ENCODE assay signal across 25 cellular contexts in genomic region chr10:1203216-1203615, GRCh38.
DNase-seq lines count a peak whose midpoint lies in the region; ATAC-seq, FAIRE-seq and TF ChIP-seq lines count a peak whose summit lies in the region.
"Had no signal": no experiment of that assay in that cellular context is flagged by ENCODE, and none has a peak within 500 bp of the region (broad histone marks: within the 10 kb centered on the region; RNA-seq: fewer than 3 reads in every experiment).

No MANE protein-coding gene starts in this region.

- no peak overlapping the region for H3K4me3 ChIP-seq in neuronal stem cell (ENCODE audit: low read length in 2 of 2)
- H3K4me3 ChIP-seq: A549, GM12878, MG63 had no signal

- no peaks in the 10 kb centered on the region for H3K9me3 ChIP-seq in neuronal stem cell (replicated peaks in 1 of 2; ENCODE audit: control insufficient read depth in 2 of 2, insufficient read depth in 1 of 2, low read depth in 1 of 2, low read length in 2 of 2)
- H3K9me3 ChIP-seq: A549, MG63 had no signal

- peak overlapping the region; percentile 28 for H3K18ac ChIP-seq in neuronal stem cell (ENCODE audit: low read length)

- no peak for FAIRE-seq in H54 (lab: Jason Lieb, UNC)
- FAIRE-seq: A549, GM12878, H1, HTR-8/SVneo, RCC 7860 had no signal

- no peaks in the 10 kb centered on the region for H3K36me3 Mint-ChIP-seq in activated T-cell treated with anti-CD3 and anti-CD28 coated beads, Interleukin-2, amount 50 U/mL, for 24 hours (ENCODE audit: low read depth)
- H3K36me3 Mint-ChIP-seq in activated T-cell treated with anti-CD3 and anti-CD28 coated beads, Interleukin-2, amount 50 U/mL, for 4 hours (ENCODE audit: insufficient read depth): no peaks in the 10 kb centered on the region
- H3K36me3 Mint-ChIP-seq in type B pancreatic cell: no peaks in the 10 kb centered on the region
- H3K36me3 Mint-ChIP-seq: IgD-negative memory B cell had no signal

- no peak for TF ChIP-seq POLR2A in H54 (IDR thresholded peaks at IDR 0.05; ENCODE audit: low read depth, low read length)

- no peaks in the 10 kb centered on the region for H3K27me3 Mint-ChIP-seq in activated T-cell treated with anti-CD3 and anti-CD28 coated beads, Interleukin-2, amount 50 U/mL, for 24 hours
- no peaks in the 10 kb centered on the region for H3K27me3 Mint-ChIP-seq in activated T-cell treated with anti-CD3 and anti-CD28 coated beads, Interleukin-2, amount 50 U/mL, for 4 hours (ENCODE audit: low read depth)
- H3K27me3 Mint-ChIP-seq in type B pancreatic cell: no peaks in the 10 kb centered on the region
- H3K27me3 Mint-ChIP-seq: CD4-positive, alpha-beta T cell had no signal

- H3K27ac ChIP-seq in cingulate gyrus (ENCODE audit: low read depth, low read length): peak overlapping the region; percentile 100
- H3K27ac ChIP-seq in neuronal stem cell (replicated peaks; ENCODE audit: low read length): no peak overlapping the region
- H3K27ac ChIP-seq: A549 had no signal

- no peaks in the 10 kb centered on the region for H3K9me3 Mint-ChIP-seq in activated T-cell treated with anti-CD3 and anti-CD28 coated beads, Interleukin-2, amount 50 U/mL, for 24 hours
- H3K9me3 Mint-ChIP-seq in activated T-cell treated with anti-CD3 and anti-CD28 coated beads, Interleukin-2, amount 50 U/mL, for 4 hours: no peaks in the 10 kb centered on the region
- no peaks in the 10 kb centered on the region for H3K9me3 Mint-ChIP-seq in type B pancreatic cell
- H3K9me3 Mint-ChIP-seq: CD4-positive, alpha-beta T cell; IgD-negative memory B cell had no signal

- peak overlapping the region; percentile 43 for H2BK15ac ChIP-seq in neuronal stem cell (ENCODE audit: low read length)

- H2AK5ac ChIP-seq in neuronal stem cell (ENCODE audit: low read depth, low read length): peak overlapping the region; percentile 68

- no peak overlapping the region for H4K8ac ChIP-seq in neuronal stem cell (ENCODE audit: low read depth, low read length)

- no peak overlapping the region for H4K91ac ChIP-seq in neuronal stem cell (ENCODE audit: low read depth, low read length, poor library complexity)

- no peak overlapping the region for H3K23ac ChIP-seq in neuronal stem cell (ENCODE audit: low read depth, low read length, poor library complexity)

- H2BK12ac ChIP-seq in neuronal stem cell (ENCODE audit: low read length): no peak overlapping the region

- no peaks in the 10 kb centered on the region for H3K36me3 ChIP-seq in neuronal stem cell (replicated peaks in 1 of 2; ENCODE audit: control insufficient read depth in 2 of 2, insufficient read depth in 2 of 2, low read length in 2 of 2)
- H3K36me3 ChIP-seq: MG63 had no signal

- ATAC-seq in activated T-cell treated with anti-CD3 and anti-CD28 coated beads, Interleukin-2, amount 50 U/mL, for 4 hours: no peak
- ATAC-seq in GM18861 (IDR thresholded peaks at IDR 0.05; ENCODE audit: unreplicated experiment): no peak
- no peak for ATAC-seq in HG02973 (IDR thresholded peaks at IDR 0.05; ENCODE audit: unreplicated experiment)
- ATAC-seq: A549, GM12878 had no signal

- no peak for TF ChIP-seq CTCF in type B pancreatic cell (conservative IDR thresholded peaks at IDR 0.05)

- H3K4me1 Mint-ChIP-seq in activated T-cell treated with anti-CD3 and anti-CD28 coated beads, Interleukin-2, amount 50 U/mL, for 24 hours (ENCODE audit: low read depth): no peaks in the 10 kb centered on the region
- no peaks in the 10 kb centered on the region for H3K4me1 Mint-ChIP-seq in activated T-cell treated with anti-CD3 and anti-CD28 coated beads, Interleukin-2, amount 50 U/mL, for 4 hours (ENCODE audit: low read depth)
- H3K4me1 Mint-ChIP-seq in type B pancreatic cell (ENCODE audit: unreplicated experiment): peaks cover 5% of the 10 kb centered on the region
- H3K4me1 Mint-ChIP-seq: IgD-negative memory B cell had no signal

- H2BK5ac ChIP-seq in neuronal stem cell (ENCODE audit: low read length): peak overlapping the region; percentile 48

- H3K4ac ChIP-seq in neuronal stem cell (ENCODE audit: low read length): no peak overlapping the region

- H3K4me3 Mint-ChIP-seq in activated T-cell treated with anti-CD3 and anti-CD28 coated beads, Interleukin-2, amount 50 U/mL, for 24 hours: no peak overlapping the region
- H3K4me3 Mint-ChIP-seq in activated T-cell treated with anti-CD3 and anti-CD28 coated beads, Interleukin-2, amount 50 U/mL, for 4 hours: no peak overlapping the region
- H3K4me3 Mint-ChIP-seq in type B pancreatic cell: no peak overlapping the region
- H3K4me3 Mint-ChIP-seq: CD4-positive, alpha-beta T cell; IgD-negative memory B cell had no signal

- H3K27ac Mint-ChIP-seq in activated T-cell treated with anti-CD3 and anti-CD28 coated beads, Interleukin-2, amount 50 U/mL, for 24 hours: no peak overlapping the region
- H3K27ac Mint-ChIP-seq in type B pancreatic cell: no peak overlapping the region
- H3K27ac Mint-ChIP-seq: CD4-positive, alpha-beta T cell; IgD-negative memory B cell had no signal

- H3K4me2 ChIP-seq in neuronal stem cell (ENCODE audit: insufficient read depth, low read length, poor library complexity, severe bottlenecking): no peak overlapping the region
- H3K4me2 ChIP-seq: A549 had no signal

- no peak overlapping the region for H2BK120ac ChIP-seq in neuronal stem cell (ENCODE audit: low read depth, low read length)

- no CpG with 5 or more reads among the region's 13 CpGs for WGBS in neuronal stem cell (ENCODE audit: extremely low coverage in 2 of 2, insufficient read length in 2 of 2, insufficient replicate concordance in 1 of 2), 2 donors

- no peak overlapping the region for H2AFZ ChIP-seq in neuronal stem cell (ENCODE audit: low read length)

- peaks cover 0 to 10% of the 10 kb centered on the region in 2 donors for H3K4me1 ChIP-seq in neuronal stem cell (ENCODE audit: control insufficient read depth in 2 of 2, insufficient read depth in 1 of 2, low read depth in 1 of 2, low read length in 2 of 2)
- H3K4me1 ChIP-seq: A549 had no signal

- peaks cover 0 to 14% (median 0%) of the 10 kb centered on the region in 3 experiments for H3K27me3 ChIP-seq in neuronal stem cell (ENCODE audit: control insufficient read depth in 3 of 3, insufficient read depth in 3 of 3, low read depth in 1 of 3, low read length in 3 of 3)

- H3K79me1 ChIP-seq in neuronal stem cell (ENCODE audit: low read depth, low read length): no peaks in the 10 kb centered on the region

- peak; percentile 11 for DNase-seq in activated T-cell treated with anti-CD3 and anti-CD28 coated beads, Interleukin-2, amount 50 U/mL, for 24 hours
- DNase-seq in activated T-cell treated with anti-CD3 and anti-CD28 coated beads, Interleukin-2, amount 50 U/mL, for 4 hours: no peak
- DNase-seq in neuronal stem cell (ENCODE audit: low spot score): no peak
- peak; percentile 52 for DNase-seq in type B pancreatic cell (ENCODE audit: extremely low spot score, unreplicated experiment)
- no peak for DNase-seq in H54 (ENCODE audit: insufficient read length, low spot score)
- DNase-seq: CD4-positive, alpha-beta T cell; DMS153; EL; Kasumi-1; MG63; NCI-H1048; NCI-H1436; NCI-H2081 treated with DMSO at 0.1 percent for 48 hours; NCI-H748 treated with DMSO at 0.1 percent for 48 hours; NK-92 treated with Interleukin-12 subunit alpha and Interleukin-12 subunit beta, amount 100 ng/mL, for 24 hours; Right ventricle myocardium superior had no signal

- no peak overlapping the region for H3K14ac ChIP-seq in neuronal stem cell (ENCODE audit: low read length)

- no peak overlapping the region for H3K9ac ChIP-seq in neuronal stem cell (ENCODE audit: low read depth, low read length, poor library complexity)

Comparison
In these comparisons a context has a peak if more than half of its experiments do, and no peak if none do; other contexts are left out.
1. DNase-seq: peak in activated T-cell treated with anti-CD3 and anti-CD28 coated beads, Interleukin-2, amount 50 U/mL, for 24 hours (single experiment) and type B pancreatic cell (single experiment); none in activated T-cell treated with anti-CD3 and anti-CD28 coated beads, Interleukin-2, amount 50 U/mL, for 4 hours (single experiment), neuronal stem cell (single experiment) and H54 (single experiment).